Comparison of ENCODE assay signal across 15 cellular contexts in genomic region chr2:111634050-111634784, GRCh38.
DNase-seq lines count a peak whose midpoint lies in the region; ATAC-seq and TF ChIP-seq lines count a peak whose summit lies in the region.
"Had no signal": no experiment of that assay in that cellular context is flagged by ENCODE, and none has a peak within 500 bp of the region (broad histone marks: within the 10 kb centered on the region; RNA-seq: fewer than 3 reads in every experiment).

No MANE protein-coding gene starts in this region.

- TF ChIP-seq CTCF in CD14-positive monocyte (IDR thresholded peaks at IDR 0.05) (no peak), fibroblast of pulmonary artery (IDR thresholded peaks at IDR 0.05; ENCODE audit: low read length, missing control alignments) (no peak), type B pancreatic cell (conservative IDR thresholded peaks at IDR 0.05) (no peak)
- TF ChIP-seq CTCF in activated CD8-positive, alpha-beta T cell treated with anti-CD3 and anti-CD28 coated beads for 36 hours (IDR thresholded peaks at IDR 0.05) = no peak

- H3K4me3 Mint-ChIP-seq in CD14-positive monocyte (no peak overlapping the region), type B pancreatic cell (no peak overlapping the region)
- H3K4me3 Mint-ChIP-seq in activated CD8-positive, alpha-beta T cell treated with anti-CD3 and anti-CD28 coated beads for 36 hours = no peak overlapping the region

- H3K36me3 Mint-ChIP-seq in CD14-positive monocyte (peaks cover 8 to 9% of the 10 kb centered on the region in 2 donors), type B pancreatic cell (no peaks in the 10 kb centered on the region)
- H3K36me3 Mint-ChIP-seq in activated CD8-positive, alpha-beta T cell treated with anti-CD3 and anti-CD28 coated beads for 36 hours (ENCODE audit: low read depth) = no peaks in the 10 kb centered on the region

- CTCF ChIA-PET in activated CD8-positive, alpha-beta T cell treated with anti-CD3 and anti-CD28 coated beads for 36 hours (lab: Charles Lee) = no interaction called here

- ATAC-seq in activated CD8-positive, alpha-beta T cell treated with anti-CD3 and anti-CD28 coated beads for 36 hours = peak; percentile 35
- ATAC-seq in GM18519 (IDR thresholded peaks at IDR 0.05; ENCODE audit: low FRiP score, unreplicated experiment) = no peak
- no peak for ATAC-seq in left cardiac atrium
- ATAC-seq: heart right ventricle, left colon, PC-3, psoas muscle had no signal

- intact Hi-C loops in CD14-positive monocyte (cut with micrococcal nuclease) = loop anchor here (5.0 to 10.0 kb wide), 2 partner anchors 61 to 63 kb away; no protein-coding TSS in a partner anchor
- intact Hi-C loops in activated CD8-positive, alpha-beta T cell treated with anti-CD3 and anti-CD28 coated beads for 36 hours (cut with micrococcal nuclease) = no loop called here
- intact Hi-C loops in left cardiac atrium (cut with DNase I) = no loop called here

- H3K4me1 Mint-ChIP-seq in CD14-positive monocyte = peaks cover 26% of the 10 kb centered on the region
- peaks cover 24% of the 10 kb centered on the region for H3K4me1 Mint-ChIP-seq in activated CD8-positive, alpha-beta T cell treated with anti-CD3 and anti-CD28 coated beads for 36 hours (ENCODE audit: low read depth)
- peaks cover 10% of the 10 kb centered on the region for H3K4me1 Mint-ChIP-seq in type B pancreatic cell (ENCODE audit: unreplicated experiment)

- no peaks in the 10 kb centered on the region for H3K27me3 Mint-ChIP-seq in CD14-positive monocyte (ENCODE audit: low read depth in 3 of 3)
- H3K27me3 Mint-ChIP-seq in activated CD8-positive, alpha-beta T cell treated with anti-CD3 and anti-CD28 coated beads for 36 hours = peaks cover 9% of the 10 kb centered on the region
- peaks cover 2% of the 10 kb centered on the region for H3K27me3 Mint-ChIP-seq in type B pancreatic cell

- no peak overlapping the region for H3K4me3 ChIP-seq in fibroblast of pulmonary artery (replicated peaks; ENCODE audit: low read depth, low read length)
- H3K4me3 ChIP-seq: heart right ventricle, psoas muscle had no signal

- POLR2A ChIA-PET in activated CD8-positive, alpha-beta T cell treated with anti-CD3 and anti-CD28 coated beads for 36 hours (lab: Charles Lee) = no interaction called here

- H3K9me3 Mint-ChIP-seq in CD14-positive monocyte (peaks cover 8 to 29% (median 23%) of the 10 kb centered on the region in 7 donors), type B pancreatic cell (peaks cover 12% of the 10 kb centered on the region)
- peaks cover 8% of the 10 kb centered on the region for H3K9me3 Mint-ChIP-seq in activated CD8-positive, alpha-beta T cell treated with anti-CD3 and anti-CD28 coated beads for 36 hours

- peak; percentile 79 for DNase-seq in CD14-positive monocyte (ENCODE audit: low spot score)
- peak; percentile 16 for DNase-seq in HCEC 1CT
- peak; percentile 36 for DNase-seq in activated CD8-positive, alpha-beta T cell treated with anti-CD3 and anti-CD28 coated beads for 36 hours
- peak; percentile 57 for DNase-seq in fibroblast of pulmonary artery (ENCODE audit: low read depth)
- no peak for DNase-seq in ACHN
- no peak for DNase-seq in left cardiac atrium
- DNase-seq in type B pancreatic cell (ENCODE audit: extremely low spot score, unreplicated experiment) = no peak
- DNase-seq: activated CD4-positive, alpha-beta T cell treated with anti-CD3 and anti-CD28 coated beads, Interleukin-2, amount 50 U/mL, for 1 hour; caudate nucleus; heart right ventricle; left colon; NCI-H1092; PC-3; psoas muscle had no signal

- in situ Hi-C loops in ACHN (cut with HindIII; ENCODE audit: low pct_ligation_motif_present, low pct_unique_long_range_greater_than_20kb, low sequenced_read_pairs) = no loop called here

- peak overlapping the region; percentile 86 to 92 (median 89) for H3K27ac Mint-ChIP-seq in CD14-positive monocyte
- H3K27ac Mint-ChIP-seq in activated CD8-positive, alpha-beta T cell treated with anti-CD3 and anti-CD28 coated beads for 36 hours = peak overlapping the region; percentile 12
- H3K27ac Mint-ChIP-seq in type B pancreatic cell = no peak overlapping the region

Comparison
In these comparisons a context has a peak if more than half of its experiments do, and no peak if none do; other contexts are left out.
1. DNase-seq: peak in CD14-positive monocyte (single experiment), HCEC 1CT (single experiment), activated CD8-positive, alpha-beta T cell treated with anti-CD3 and anti-CD28 coated beads for 36 hours (single experiment) and fibroblast of pulmonary artery (single experiment); none in ACHN (single experiment), left cardiac atrium (single experiment) and type B pancreatic cell (single experiment).
2. intact Hi-C loops: an anchor here in CD14-positive monocyte (5.0 to 10.0 kb wide); none called in activated CD8-positive, alpha-beta T cell treated with anti-CD3 and anti-CD28 coated beads for 36 hours and left cardiac atrium.